ENCODE assay signal across 14 cellular contexts in genomic region chr9:130333041-130334040, GRCh38.
A peak's percentile ranks its signal among the peaks of the same experiment; 100 is the strongest.
DNase-seq lines count a peak whose midpoint lies in the region; ATAC-seq and TF ChIP-seq lines count a peak whose summit lies in the region.
"Had no signal": no experiment of that assay in that cellular context is flagged by ENCODE, and none has a peak within 500 bp of the region (broad histone marks: within the 10 kb centered on the region; RNA-seq: fewer than 3 reads in every experiment).

No MANE protein-coding gene starts in this region.

- H3K4me1 ChIP-seq in esophagus muscularis mucosa = peaks cover 16 to 83% (median 72%) of the 10 kb centered on the region in 4 donors
- no peaks in the 10 kb centered on the region for H3K4me1 ChIP-seq in psoas muscle

- peak; percentile 42 for DNase-seq in H7
- DNase-seq in NCI-H1694 treated with DMSO at 0.1 percent for 48 hours (lab: John Stamatoyannopoulos, UW) = peak; percentile 78
- DNase-seq in esophagus muscularis mucosa (ENCODE audit: extremely low spot score) = no peak
- DNase-seq in psoas muscle = peak; percentile 62 to 81
- DNase-seq in OCI-M1 (lab: John Stamatoyannopoulos, UW) = no peak
- DNase-seq: activated CD8-positive, alpha-beta memory T cell treated with anti-CD3 and anti-CD28 coated beads, Interleukin-2, amount 50 U/mL, for 4 hours; activated naive CD4-positive, alpha-beta T cell treated with anti-CD3 and anti-CD28 coated beads, Interleukin-2, amount 10 ng/mL, durations not matched to agents 7 days and 5 days; CD4-positive, alpha-beta T cell; effector memory CD4-positive, alpha-beta T cell; head of caudate nucleus; NCI-H187 treated with DMSO at 0.1 percent for 48 hours; stimulated activated naive CD4-positive, alpha-beta T cell treated with Interleukin-2 at 50 U/mL for 16 hours had no signal

- no peak overlapping the region for H3K4me3 ChIP-seq in H7 (ENCODE audit: insufficient read depth, low read depth, low read length)
- no peak overlapping the region for H3K4me3 ChIP-seq in esophagus muscularis mucosa
- no peak overlapping the region for H3K4me3 ChIP-seq in psoas muscle

- ATAC-seq in psoas muscle (peak in 2 of 4 donors; percentile 26 to 43), HG02970 (IDR thresholded peaks at IDR 0.05; ENCODE audit: low FRiP score, unreplicated experiment) (no peak), HG03135 (IDR thresholded peaks at IDR 0.05; ENCODE audit: unreplicated experiment) (no peak)

- intact Hi-C loops in esophagus muscularis mucosa (cut with DNase I) (loop anchor here (5.0 kb wide), 1 partner anchor 51 kb away; no protein-coding TSS in a partner anchor), psoas muscle (cut with DNase I) (no loop called here)

- no peaks in the 10 kb centered on the region for H3K36me3 ChIP-seq in H7 (replicated peaks; ENCODE audit: control insufficient read depth, insufficient read depth, low read length)
- H3K36me3 ChIP-seq in esophagus muscularis mucosa = peaks cover 0 to 4% (median 1%) of the 10 kb centered on the region in 4 donors
- no peaks in the 10 kb centered on the region for H3K36me3 ChIP-seq in psoas muscle (ENCODE audit: insufficient read depth in 1 of 2, low read depth in 1 of 2)

- WGBS in esophagus muscularis mucosa = 57% methylated on average over 23 of the region's 24 CpGs
- WGBS in psoas muscle, 3 donors = 47 to 56% (median 49%) methylated on average over 24 of the region's 24 CpGs

- no peaks in the 10 kb centered on the region for H3K9me3 ChIP-seq in esophagus muscularis mucosa
- no peaks in the 10 kb centered on the region for H3K9me3 ChIP-seq in psoas muscle

- TF ChIP-seq POLR2A in esophagus muscularis mucosa (IDR thresholded peaks at IDR 0.05; ENCODE audit: low read depth) = no peak

- no peak for TF ChIP-seq EP300 in esophagus muscularis mucosa (IDR thresholded peaks at IDR 0.05)

- H3K27ac ChIP-seq in esophagus muscularis mucosa (replicated peaks in 1 of 4) (peak overlapping the region; percentile 88 to 97 (median 94)), psoas muscle (no peak overlapping the region)

- no peak for TF ChIP-seq CTCF in esophagus muscularis mucosa (IDR thresholded peaks at IDR 0.05)
- TF ChIP-seq CTCF in psoas muscle (IDR thresholded peaks at IDR 0.05) = no peak

- no peaks in the 10 kb centered on the region for H3K27me3 ChIP-seq in H7 (ENCODE audit: control insufficient read depth, insufficient read depth, low read length)
- no peaks in the 10 kb centered on the region for H3K27me3 ChIP-seq in esophagus muscularis mucosa
- peaks cover 0 to 59% (median 15%) of the 10 kb centered on the region in 3 donors for H3K27me3 ChIP-seq in psoas muscle (ENCODE audit: insufficient read depth in 3 of 3, low read length in 2 of 3)

Comparison
In these comparisons a context has a peak if more than half of its experiments do, and no peak if none do; other contexts are left out.
1. DNase-seq: peak in H7 (single experiment), NCI-H1694 treated with DMSO at 0.1 percent for 48 hours (single experiment) and psoas muscle (2 of 2); none in esophagus muscularis mucosa (single experiment) and OCI-M1 (single experiment).